ENCODE assay signal across 8 cellular contexts in the genomic region with DNA sequence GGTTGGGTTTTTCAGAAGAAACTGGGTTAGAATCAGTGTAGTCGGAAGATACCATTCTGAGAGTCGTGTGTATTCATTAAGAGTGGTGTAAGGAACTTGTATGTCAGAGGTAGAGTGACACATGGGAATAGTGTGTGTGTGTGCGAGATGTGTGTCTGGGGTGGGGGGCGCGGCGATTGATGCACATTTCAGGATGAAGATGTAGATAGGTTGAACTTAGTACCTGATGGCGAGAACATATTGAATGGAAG. TPM values are rescaled to one million over a fixed set of nuclear protein-coding genes. Genes with fewer than 3 reads are reported as not detected.
A peak's percentile ranks its signal among the peaks of the same experiment; 100 is the strongest.
DNase-seq lines count a peak whose midpoint lies in the region; ATAC-seq and TF ChIP-seq lines count a peak whose summit lies in the region.

No MANE protein-coding gene starts in this region.

- TF ChIP-seq CTCF in breast epithelium (IDR thresholded peaks at IDR 0.05), result no peak

- H3K9me3 Mint-ChIP-seq in stimulated activated naive CD8-positive, alpha-beta T cell treated with anti-CD3 and anti-CD28 coated beads, Interleukin-15, Interleukin-2, amounts not matched to agents 100 ng/mL and 50 ng/mL, for 24 hours, result no peaks in the 10 kb centered on the region

- ATAC-seq in stimulated activated naive CD8-positive, alpha-beta T cell treated with anti-CD3 and anti-CD28 coated beads, Interleukin-15, Interleukin-2, amounts not matched to agents 100 U/mL and 50 U/mL, for 24 hours, result no peak
- ATAC-seq in HG02870 (IDR thresholded peaks at IDR 0.05; ENCODE audit: unreplicated experiment) (no peak), GM19023 (IDR thresholded peaks at IDR 0.05; ENCODE audit: unreplicated experiment) (no peak)

- H3K27ac Mint-ChIP-seq in stimulated activated naive CD8-positive, alpha-beta T cell treated with anti-CD3 and anti-CD28 coated beads, Interleukin-15, Interleukin-2, amounts not matched to agents 100 ng/mL and 50 ng/mL, for 24 hours, result peak overlapping the region; percentile 100

- peak overlapping the region; percentile 92 to 95 (median 94) for H3K4me3 ChIP-seq in breast epithelium
- H3K4me3 ChIP-seq in mononuclear cell (ENCODE audit: low read length), result peak overlapping the region; percentile 79

- H3K9me3 ChIP-seq in breast epithelium, result no peaks in the 10 kb centered on the region
- H3K9me3 ChIP-seq in mononuclear cell (ENCODE audit: low read depth, low read length), result no peaks in the 10 kb centered on the region

- peak overlapping the region; percentile 90 for H3K4me3 Mint-ChIP-seq in stimulated activated naive CD8-positive, alpha-beta T cell treated with anti-CD3 and anti-CD28 coated beads, Interleukin-15, Interleukin-2, amounts not matched to agents 100 ng/mL and 50 ng/mL, for 24 hours

- DNase-seq in stimulated activated naive CD8-positive, alpha-beta T cell treated with anti-CD3 and anti-CD28 coated beads, Interleukin-15, Interleukin-2, amounts not matched to agents 100 U/mL and 50 U/mL, for 24 hours, result no peak
- DNase-seq in breast epithelium (ENCODE audit: low spot score in 2 of 2) (no peak), HuH-7.5 (ENCODE audit: low spot score) (no peak), OCI-M2 (lab: John Stamatoyannopoulos, UW; ENCODE audit: unreplicated experiment) (no peak)

- peaks cover 9% of the 10 kb centered on the region for H3K36me3 Mint-ChIP-seq in stimulated activated naive CD8-positive, alpha-beta T cell treated with anti-CD3 and anti-CD28 coated beads, Interleukin-15, Interleukin-2, amounts not matched to agents 100 ng/mL and 50 ng/mL, for 24 hours (ENCODE audit: low read depth)

- TF ChIP-seq POLR2A in breast epithelium (IDR thresholded peaks at IDR 0.05), result no peak

- peaks cover 44% of the 10 kb centered on the region for H3K4me1 Mint-ChIP-seq in stimulated activated naive CD8-positive, alpha-beta T cell treated with anti-CD3 and anti-CD28 coated beads, Interleukin-15, Interleukin-2, amounts not matched to agents 100 ng/mL and 50 ng/mL, for 24 hours (ENCODE audit: low read depth)

- no peaks in the 10 kb centered on the region for H3K36me3 ChIP-seq in breast epithelium

- H3K27me3 ChIP-seq in breast epithelium, result no peaks in the 10 kb centered on the region
- H3K27me3 ChIP-seq in mononuclear cell (ENCODE audit: insufficient read depth, low read length), result no peaks in the 10 kb centered on the region

- intact Hi-C loops in breast epithelium (cut with DNase I; ENCODE audit: low total_unique reads), result no loop called here

- H3K27me3 Mint-ChIP-seq in stimulated activated naive CD8-positive, alpha-beta T cell treated with anti-CD3 and anti-CD28 coated beads, Interleukin-15, Interleukin-2, amounts not matched to agents 100 ng/mL and 50 ng/mL, for 24 hours, result no peaks in the 10 kb centered on the region

- peak overlapping the region in 1 of 2 donors; percentile 96 for H3K27ac ChIP-seq in breast epithelium

- peaks cover 0 to 10% of the 10 kb centered on the region in 2 donors for H3K4me1 ChIP-seq in breast epithelium
- H3K4me1 ChIP-seq in mononuclear cell (ENCODE audit: insufficient read depth, low read length), result peaks cover 48% of the 10 kb centered on the region

RNA-seq across cellular contexts. Expression of gene SMG7, which starts 0.9 kb away (rescaled TPM):
- total RNA-seq in breast epithelium (10 to 100 TPM; 34.6 to 46.5 (median 43.3) TPM), mononuclear cell (36.6 TPM)

RNA-seq across cellular contexts. Expression of gene NMNAT2, which starts 55.0 kb away (rescaled TPM):
- total RNA-seq in breast epithelium, result 1 to 10 TPM in 2 of 3 donors, under 1 TPM in 1; 0.29 to 2.4 (median 1.6) TPM
- not detected for total RNA-seq in mononuclear cell
